ENCODE assay signal across 17 cellular contexts in genomic region chr19:988510-988909, GRCh38. TPM values are rescaled to one million over a fixed set of nuclear protein-coding genes. Genes with fewer than 3 reads are reported as not detected.
DNase-seq lines count a peak whose midpoint lies in the region; ATAC-seq, FAIRE-seq and TF ChIP-seq lines count a peak whose summit lies in the region.
"Had no signal": no experiment of that assay in that cellular context is flagged by ENCODE, and none has a peak within 500 bp of the region (broad histone marks: within the 10 kb centered on the region; RNA-seq: fewer than 3 reads in every experiment).

No MANE protein-coding gene starts in this region.

- H3K4me3 Mint-ChIP-seq in neural crest cell, result peak overlapping the region; percentile 15

- H3K36me3 ChIP-seq in HepG2 (replicated peaks in 1 of 2; ENCODE audit: control insufficient read depth in 1 of 2, insufficient read depth in 2 of 2, low read length in 2 of 2), result peaks cover 22 to 46% of the 10 kb centered on the region in 2 experiments
- peaks cover 0 to 9% (median 0%) of the 10 kb centered on the region in 4 donors for H3K36me3 ChIP-seq in right lobe of liver

- no peak for FAIRE-seq in HepG2 (lab: Jason Lieb, UNC)
- FAIRE-seq: A204.1, GM12891 had no signal

- CTCF ChIA-PET in HepG2 (lab: Yijun Ruan, JAX; ENCODE audit: low intra/inter-chr PET ratio, low total read pairs), result no interaction called here

- H3K27ac ChIP-seq in HepG2 (ENCODE audit: extremely low read length, insufficient read depth, low read length) (no peak overlapping the region), right lobe of liver (no peak overlapping the region)

- no peak for TF ChIP-seq CTCF in HepG2 (CRISPR knock-in tag; IDR thresholded peaks at IDR 0.05)
- TF ChIP-seq CTCF in right lobe of liver (IDR thresholded peaks at IDR 0.05), result no peak
- no peak for TF ChIP-seq CTCF in neural crest cell (conservative IDR thresholded peaks at IDR 0.05)

- ATAC-seq in HepG2 (no peak), right lobe of liver (no peak)

- TF ChIP-seq EP300 in HepG2 (IDR thresholded peaks at IDR 0.05; ENCODE audit: low read depth in 2 of 2, low read length in 2 of 2), result no peak
- TF ChIP-seq EP300 in HepG2 (CRISPR knock-in tag; IDR thresholded peaks at IDR 0.05; ENCODE audit: borderline replicate concordance), result no peak

- peaks cover 14% of the 10 kb centered on the region for H3K79me2 ChIP-seq in HepG2 (ENCODE audit: insufficient read depth, low read length)

- H3K4me1 ChIP-seq in HepG2 (ENCODE audit: insufficient read depth, low read length), result peaks cover 32% of the 10 kb centered on the region
- peaks cover 0 to 20% (median 8%) of the 10 kb centered on the region in 4 donors for H3K4me1 ChIP-seq in right lobe of liver

- DNase-seq in HepG2 (ENCODE audit: low spot score) (no peak), right lobe of liver (no peak), neural crest cell (ENCODE audit: low read depth, low spot score) (no peak), DMS 273 treated with DMSO at 0.1 percent for 48 hours (lab: John Stamatoyannopoulos, UW) (no peak)
- DNase-seq: C1 segment of cervical spinal cord, GOT3, MM.1S, NCI-H1092, NCI-H1436 treated with DMSO at 0.1 percent for 48 hours, NCI-H2029, NCI-H345, NCI-H524 treated with DMSO at 0.1 percent for 48 hours, RPMI8226 had no signal

- TF ChIP-seq RAD21 in HepG2 (CRISPR knock-in tag; IDR thresholded peaks at IDR 0.05), result no peak

- no peaks in the 10 kb centered on the region for H3K27me3 ChIP-seq in HepG2 (ENCODE audit: control insufficient read depth in 1 of 2, insufficient read depth in 2 of 2, low read length in 2 of 2)
- no peaks in the 10 kb centered on the region for H3K27me3 ChIP-seq in right lobe of liver

- BruUV-seq in HepG2 (replicated peaks; lab: Mats Ljungman, UMichigan), result no TSS peak

- H3K27me3 Mint-ChIP-seq in neural crest cell (ENCODE audit: low read depth), result peaks cover 8% of the 10 kb centered on the region
- H3K27me3 Mint-ChIP-seq: CD8-positive, alpha-beta memory T cell had no signal

- intact Hi-C loops in HepG2 (cut with micrococcal nuclease; ENCODE audit: unreplicated experiment) (no loop called here), right lobe of liver (cut with DNase I) (loop anchor here in 1 of 2 donors (10.0 kb wide), 1 partner anchor 224 kb away; no protein-coding TSS in a partner anchor)

- peaks cover 6% of the 10 kb centered on the region; the same call in 1 of the 2 replicates for H4K20me1 ChIP-seq in HepG2 (ENCODE audit: insufficient read depth, low read length)

- peaks cover 2% of the 10 kb centered on the region for H3K36me3 Mint-ChIP-seq in neural crest cell (ENCODE audit: low read depth)

- H3K9me3 ChIP-seq in HepG2 (ENCODE audit: low read length), result no peaks in the 10 kb centered on the region
- H3K9me3 ChIP-seq in right lobe of liver, result no peaks in the 10 kb centered on the region

- H2AFZ ChIP-seq in HepG2 (ENCODE audit: low read length), result no peak overlapping the region

- no peak overlapping the region for H3K9ac ChIP-seq in HepG2 (ENCODE audit: insufficient read depth, low read depth, low read length)

- POLR2A ChIA-PET in HepG2 (lab: Yijun Ruan, JAX), result no interaction called here

- H3K9me3 Mint-ChIP-seq in neural crest cell, result no peaks in the 10 kb centered on the region
- H3K9me3 Mint-ChIP-seq: CD8-positive, alpha-beta memory T cell had no signal

- 93% methylated on average over 11 of the region's 15 CpGs for WGBS in HepG2 (ENCODE audit: low lambda C conversion rate)
- 93% methylated on average over 2 of the region's 15 CpGs for WGBS in right lobe of liver (ENCODE audit: insufficient coverage, low coverage, low lambda C conversion rate, missing lambda C conversion rate)

- H3K27ac Mint-ChIP-seq in neural crest cell (ENCODE audit: unreplicated experiment), result no peak overlapping the region

- TF ChIP-seq POLR2A in HepG2 (IDR thresholded peaks at IDR 0.05; ENCODE audit: insufficient read depth in 1 of 2, low read depth in 2 of 2, low read length in 2 of 2), result no peak
- TF ChIP-seq POLR2A in right lobe of liver (IDR thresholded peaks at IDR 0.05), result no peak

- H3K4me1 Mint-ChIP-seq in neural crest cell, result peaks cover 14% of the 10 kb centered on the region

- in situ Hi-C loops in HepG2 (cut with HindIII; ENCODE audit: extremely low pct_ligation_motif_present, low pct_unique_long_range_greater_than_20kb), result loop anchor here (10.0 kb wide), 2 partner anchors 124 to 224 kb away; no protein-coding TSS in a partner anchor

- H3K4me3 ChIP-seq in HepG2 (replicated peaks in 1 of 3; ENCODE audit: insufficient read depth in 1 of 3, low read depth in 2 of 3, low read length in 3 of 3) (no peak overlapping the region), right lobe of liver (no peak overlapping the region)

- H3K4me2 ChIP-seq in HepG2 (ENCODE audit: low read depth, low read length), result no peak overlapping the region

RNA-seq across cellular contexts. Expression of gene WDR18, which starts 4.4 kb away (rescaled TPM):
- total RNA-seq in HepG2 (2016; rRNA removed; fragmentation: Illumina TruSeq; extraction: Trizol) (47.6 and 49.7 TPM in 2 replicates), right lobe of liver (10 to 100 TPM; 19.0 to 56.2 (median 29.7) TPM), neural crest cell (65.2 and 67.4 TPM in 2 replicates)
- total RNA-seq in HepG2 (2016; cell fraction: cytosol; rRNA removed; fragmentation: Illumina TruSeq; extraction: Trizol; ENCODE audit: low read depth), result 26.1 and 29.1 TPM in 2 replicates
- 48.0 and 48.9 TPM in 2 replicates for total RNA-seq in HepG2 (2016; cell fraction: insoluble cytoplasmic fraction; rRNA removed; fragmentation: Illumina TruSeq; extraction: Trizol)
- total RNA-seq in HepG2 (2016; cell fraction: membrane; rRNA removed; fragmentation: Illumina TruSeq; extraction: Trizol), result 31.0 and 31.9 TPM in 2 replicates
- 29.6 and 30.6 TPM in 2 replicates for total RNA-seq in HepG2 (2016; cell fraction: nucleus; rRNA removed; fragmentation: Illumina TruSeq; extraction: Trizol)
- polyA plus RNA-seq in HepG2 (2011; rRNA removed), result 36.4 and 44.6 TPM in 2 replicates
- polyA plus RNA-seq in HepG2 (2011; cell fraction: cytosol; rRNA removed), result 25.5 and 56.5 TPM in 2 replicates
- 182 and 212 TPM in 2 replicates for polyA plus RNA-seq in HepG2 (2011; cell fraction: nucleus; rRNA removed)
- 32.8 and 36.1 TPM in 2 replicates for polyA plus RNA-seq in HepG2 (2012)
- polyA plus RNA-seq in HepG2 (2016; cell fraction: cytosol; fragmentation: Illumina TruSeq; extraction: Trizol; ENCODE audit: low read depth), result 33.6 and 34.5 TPM in 2 replicates
- 54.6 and 65.2 TPM in 2 replicates for polyA plus RNA-seq in HepG2 (2016; cell fraction: insoluble cytoplasmic fraction; fragmentation: Illumina TruSeq; extraction: Trizol; ENCODE audit: low read depth)
- polyA plus RNA-seq in HepG2 (2016; cell fraction: membrane; fragmentation: Illumina TruSeq; extraction: Trizol; ENCODE audit: low read depth), result 27.0 and 27.2 TPM in 2 replicates
- polyA plus RNA-seq in HepG2 (2016; cell fraction: nucleus; fragmentation: Illumina TruSeq; extraction: Trizol; ENCODE audit: insufficient read depth, low read depth), result 69.0 and 72.3 TPM in 2 replicates
- 59.9 and 104 TPM in 2 replicates for polyA minus RNA-seq in HepG2 (2011; rRNA and poly(A)+ RNA removed; ENCODE audit: low replicate concordance)
- polyA minus RNA-seq in HepG2 (2011; cell fraction: cytosol; rRNA and poly(A)+ RNA removed), result 40.3 and 49.5 TPM in 2 replicates
- 29.6 and 30.8 TPM in 2 replicates for polyA minus RNA-seq in HepG2 (2011; cell fraction: nucleus; rRNA and poly(A)+ RNA removed)

RNA-seq across cellular contexts. Expression of gene GRIN3B, which starts 11.7 kb away (rescaled TPM):
- total RNA-seq in HepG2 (2016; rRNA removed; fragmentation: Illumina TruSeq; extraction: Trizol) (0.07 TPM in 1 of 2 replicates, not detected in the other), right lobe of liver (under 1 TPM in 1 of 6 experiments, not detected in 5; 0.06 TPM), neural crest cell (0.12 TPM in 1 of 2 replicates, not detected in the other)
- not detected in 2 replicates for total RNA-seq in HepG2 (2016; cell fraction: cytosol; rRNA removed; fragmentation: Illumina TruSeq; extraction: Trizol; ENCODE audit: low read depth)
- total RNA-seq in HepG2 (2016; cell fraction: insoluble cytoplasmic fraction; rRNA removed; fragmentation: Illumina TruSeq; extraction: Trizol), result 0.17 TPM in 1 of 2 replicates, not detected in the other
- total RNA-seq in HepG2 (2016; cell fraction: membrane; rRNA removed; fragmentation: Illumina TruSeq; extraction: Trizol), result not detected in 2 replicates
- total RNA-seq in HepG2 (2016; cell fraction: nucleus; rRNA removed; fragmentation: Illumina TruSeq; extraction: Trizol), result 0.28 TPM in 1 of 2 replicates, not detected in the other
- 0.20 and 0.34 TPM in 2 replicates for polyA plus RNA-seq in HepG2 (2011; rRNA removed)
- polyA plus RNA-seq in HepG2 (2011; cell fraction: cytosol; rRNA removed), result 0.15 and 0.47 TPM in 2 replicates
- polyA plus RNA-seq in HepG2 (2011; cell fraction: nucleus; rRNA removed), result 2.8 and 7.1 TPM in 2 replicates
- polyA plus RNA-seq in HepG2 (2012), result 0.23 and 0.28 TPM in 2 replicates
- not detected in 2 replicates for polyA plus RNA-seq in HepG2 (2016; cell fraction: cytosol; fragmentation: Illumina TruSeq; extraction: Trizol; ENCODE audit: low read depth)
- not detected in 2 replicates for polyA plus RNA-seq in HepG2 (2016; cell fraction: insoluble cytoplasmic fraction; fragmentation: Illumina TruSeq; extraction: Trizol; ENCODE audit: low read depth)
- polyA plus RNA-seq in HepG2 (2016; cell fraction: membrane; fragmentation: Illumina TruSeq; extraction: Trizol; ENCODE audit: low read depth), result not detected in 2 replicates
- polyA plus RNA-seq in HepG2 (2016; cell fraction: nucleus; fragmentation: Illumina TruSeq; extraction: Trizol; ENCODE audit: insufficient read depth, low read depth), result 0.27 and 0.38 TPM in 2 replicates
- 0.42 TPM in 1 of 2 replicates, not detected in the other for polyA minus RNA-seq in HepG2 (2011; rRNA and poly(A)+ RNA removed; ENCODE audit: low replicate concordance)
- polyA minus RNA-seq in HepG2 (2011; cell fraction: cytosol; rRNA and poly(A)+ RNA removed), result not detected in 2 replicates
- polyA minus RNA-seq in HepG2 (2011; cell fraction: nucleus; rRNA and poly(A)+ RNA removed), result 0.13 and 0.37 TPM in 2 replicates
- total RNA-seq: CD8-positive, alpha-beta memory T cell had no signal
- polyA plus RNA-seq: CD8-positive, alpha-beta memory T cell had no signal

RNA-seq across cellular contexts. Expression of gene TMEM259, which starts 32.4 kb away (rescaled TPM):
- total RNA-seq in HepG2 (2016; rRNA removed; fragmentation: Illumina TruSeq; extraction: Trizol) (20.5 and 64.7 TPM in 2 replicates), right lobe of liver (100 to 1,000 TPM in 2 of 6 experiments, 10 to 100 TPM in 4; 82.6 to 180 (median 93.2) TPM), neural crest cell (164 and 170 TPM in 2 replicates)
- 30.1 and 37.5 TPM in 2 replicates for total RNA-seq in HepG2 (2016; cell fraction: cytosol; rRNA removed; fragmentation: Illumina TruSeq; extraction: Trizol; ENCODE audit: low read depth)
- 17.1 and 68.9 TPM in 2 replicates for total RNA-seq in HepG2 (2016; cell fraction: insoluble cytoplasmic fraction; rRNA removed; fragmentation: Illumina TruSeq; extraction: Trizol)
- total RNA-seq in HepG2 (2016; cell fraction: membrane; rRNA removed; fragmentation: Illumina TruSeq; extraction: Trizol), result 50.5 and 59.4 TPM in 2 replicates
- 58.0 and 76.3 TPM in 2 replicates for total RNA-seq in HepG2 (2016; cell fraction: nucleus; rRNA removed; fragmentation: Illumina TruSeq; extraction: Trizol)
- polyA plus RNA-seq in HepG2 (2011; rRNA removed), result 164 and 232 TPM in 2 replicates
- 108 and 161 TPM in 2 replicates for polyA plus RNA-seq in HepG2 (2011; cell fraction: cytosol; rRNA removed)
- polyA plus RNA-seq in HepG2 (2011; cell fraction: nucleus; rRNA removed), result 1,157 and 1,454 TPM in 2 replicates
- 55.1 and 79.6 TPM in 2 replicates for polyA plus RNA-seq in HepG2 (2012)
- 28.3 and 31.6 TPM in 2 replicates for polyA plus RNA-seq in HepG2 (2016; cell fraction: cytosol; fragmentation: Illumina TruSeq; extraction: Trizol; ENCODE audit: low read depth)
- polyA plus RNA-seq in HepG2 (2016; cell fraction: insoluble cytoplasmic fraction; fragmentation: Illumina TruSeq; extraction: Trizol; ENCODE audit: low read depth), result 28.7 and 28.8 TPM in 2 replicates
- 47.1 and 48.7 TPM in 2 replicates for polyA plus RNA-seq in HepG2 (2016; cell fraction: membrane; fragmentation: Illumina TruSeq; extraction: Trizol; ENCODE audit: low read depth)
- 234 and 238 TPM in 2 replicates for polyA plus RNA-seq in HepG2 (2016; cell fraction: nucleus; fragmentation: Illumina TruSeq; extraction: Trizol; ENCODE audit: insufficient read depth, low read depth)
- polyA minus RNA-seq in HepG2 (2011; rRNA and poly(A)+ RNA removed; ENCODE audit: low replicate concordance), result 129 and 199 TPM in 2 replicates
- polyA minus RNA-seq in HepG2 (2011; cell fraction: cytosol; rRNA and poly(A)+ RNA removed), result 47.6 and 51.1 TPM in 2 replicates
- polyA minus RNA-seq in HepG2 (2011; cell fraction: nucleus; rRNA and poly(A)+ RNA removed), result 58.8 and 65.8 TPM in 2 replicates

RNA-seq across cellular contexts. Expression of gene RNU6-2, which starts 32.8 kb away (rescaled TPM):
- under 0.01 TPM in 1 of 2 replicates, not detected in the other for total RNA-seq in HepG2 (2016; rRNA removed; fragmentation: Illumina TruSeq; extraction: Trizol)
- total RNA-seq in HepG2 (2016; cell fraction: cytosol; rRNA removed; fragmentation: Illumina TruSeq; extraction: Trizol; ENCODE audit: low read depth), result under 0.01 TPM in 2 replicates
- total RNA-seq in HepG2 (2016; cell fraction: insoluble cytoplasmic fraction; rRNA removed; fragmentation: Illumina TruSeq; extraction: Trizol), result under 0.01 TPM in 1 of 2 replicates, not detected in the other
- under 0.01 TPM in 1 of 2 replicates, not detected in the other for total RNA-seq in HepG2 (2016; cell fraction: membrane; rRNA removed; fragmentation: Illumina TruSeq; extraction: Trizol)
- total RNA-seq in HepG2 (2016; cell fraction: nucleus; rRNA removed; fragmentation: Illumina TruSeq; extraction: Trizol), result not detected in 2 replicates
- polyA plus RNA-seq in HepG2 (2011; rRNA removed), result not detected in 2 replicates
- polyA plus RNA-seq in HepG2 (2011; cell fraction: cytosol; rRNA removed), result not detected in 2 replicates
- polyA plus RNA-seq in HepG2 (2011; cell fraction: nucleus; rRNA removed), result not detected in 2 replicates
- not detected in 2 replicates for polyA plus RNA-seq in HepG2 (2012)
- not detected in 2 replicates for polyA plus RNA-seq in HepG2 (2016; cell fraction: cytosol; fragmentation: Illumina TruSeq; extraction: Trizol; ENCODE audit: low read depth)
- not detected in 2 replicates for polyA plus RNA-seq in HepG2 (2016; cell fraction: insoluble cytoplasmic fraction; fragmentation: Illumina TruSeq; extraction: Trizol; ENCODE audit: low read depth)
- polyA plus RNA-seq in HepG2 (2016; cell fraction: membrane; fragmentation: Illumina TruSeq; extraction: Trizol; ENCODE audit: low read depth), result not detected in 2 replicates
- polyA plus RNA-seq in HepG2 (2016; cell fraction: nucleus; fragmentation: Illumina TruSeq; extraction: Trizol; ENCODE audit: insufficient read depth, low read depth), result not detected in 2 replicates
- under 0.01 TPM in 1 of 2 replicates, not detected in the other for polyA minus RNA-seq in HepG2 (2011; rRNA and poly(A)+ RNA removed; ENCODE audit: low replicate concordance)
- polyA minus RNA-seq in HepG2 (2011; cell fraction: cytosol; rRNA and poly(A)+ RNA removed), result under 0.01 TPM in 1 of 2 replicates, not detected in the other
- polyA minus RNA-seq in HepG2 (2011; cell fraction: nucleus; rRNA and poly(A)+ RNA removed), result not detected in 2 replicates
- total RNA-seq in right lobe of liver, result not detected
- not detected in 2 replicates for total RNA-seq in neural crest cell
- total RNA-seq: CD8-positive, alpha-beta memory T cell; LHCN-M2 had no signal
- polyA plus RNA-seq: CD8-positive, alpha-beta memory T cell had no signal

RNA-seq across cellular contexts. Expression of gene CNN2, which starts 37.9 kb away (rescaled TPM):
- total RNA-seq in HepG2 (2016; rRNA removed; fragmentation: Illumina TruSeq; extraction: Trizol) (70.0 and 84.5 TPM in 2 replicates), right lobe of liver (10 to 100 TPM; 16.4 to 53.8 (median 22.2) TPM), neural crest cell (140 and 141 TPM in 2 replicates)
- 29.8 and 31.9 TPM in 2 replicates for total RNA-seq in HepG2 (2016; cell fraction: cytosol; rRNA removed; fragmentation: Illumina TruSeq; extraction: Trizol; ENCODE audit: low read depth)
- total RNA-seq in HepG2 (2016; cell fraction: insoluble cytoplasmic fraction; rRNA removed; fragmentation: Illumina TruSeq; extraction: Trizol), result 66.1 and 74.6 TPM in 2 replicates
- total RNA-seq in HepG2 (2016; cell fraction: membrane; rRNA removed; fragmentation: Illumina TruSeq; extraction: Trizol), result 70.9 and 77.3 TPM in 2 replicates
- total RNA-seq in HepG2 (2016; cell fraction: nucleus; rRNA removed; fragmentation: Illumina TruSeq; extraction: Trizol), result 37.1 and 39.3 TPM in 2 replicates
- polyA plus RNA-seq in HepG2 (2011; rRNA removed), result 58.1 and 63.6 TPM in 2 replicates
- 71.9 and 76.4 TPM in 2 replicates for polyA plus RNA-seq in HepG2 (2011; cell fraction: cytosol; rRNA removed)
- polyA plus RNA-seq in HepG2 (2011; cell fraction: nucleus; rRNA removed), result 59.2 and 73.6 TPM in 2 replicates
- polyA plus RNA-seq in HepG2 (2012), result 37.6 and 46.6 TPM in 2 replicates
- polyA plus RNA-seq in HepG2 (2016; cell fraction: cytosol; fragmentation: Illumina TruSeq; extraction: Trizol; ENCODE audit: low read depth), result 36.8 and 41.0 TPM in 2 replicates
- 82.0 and 114 TPM in 2 replicates for polyA plus RNA-seq in HepG2 (2016; cell fraction: insoluble cytoplasmic fraction; fragmentation: Illumina TruSeq; extraction: Trizol; ENCODE audit: low read depth)
- 75.2 and 79.7 TPM in 2 replicates for polyA plus RNA-seq in HepG2 (2016; cell fraction: membrane; fragmentation: Illumina TruSeq; extraction: Trizol; ENCODE audit: low read depth)
- polyA plus RNA-seq in HepG2 (2016; cell fraction: nucleus; fragmentation: Illumina TruSeq; extraction: Trizol; ENCODE audit: insufficient read depth, low read depth), result 90.2 and 93.1 TPM in 2 replicates
- polyA minus RNA-seq in HepG2 (2011; rRNA and poly(A)+ RNA removed; ENCODE audit: low replicate concordance), result 84.2 and 138 TPM in 2 replicates
- 122 and 138 TPM in 2 replicates for polyA minus RNA-seq in HepG2 (2011; cell fraction: cytosol; rRNA and poly(A)+ RNA removed)
- polyA minus RNA-seq in HepG2 (2011; cell fraction: nucleus; rRNA and poly(A)+ RNA removed), result 21.5 and 28.6 TPM in 2 replicates
